In genomic region chr6:6803180-6803978, GRCh38 we compare ENCODE assay signal across 1 cellular context.
A peak's percentile ranks its signal among the peaks of the same experiment; 100 is the strongest.
TF ChIP-seq lines count a peak whose summit lies in the region.

No MANE protein-coding gene starts in this region.

TF ChIP-seq in GM12878, 131 proteins besides CTCF, POLR2A, EP300 and RAD21 (continued from another document and continues in another):
- TF ChIP-seq, protein P1, sequence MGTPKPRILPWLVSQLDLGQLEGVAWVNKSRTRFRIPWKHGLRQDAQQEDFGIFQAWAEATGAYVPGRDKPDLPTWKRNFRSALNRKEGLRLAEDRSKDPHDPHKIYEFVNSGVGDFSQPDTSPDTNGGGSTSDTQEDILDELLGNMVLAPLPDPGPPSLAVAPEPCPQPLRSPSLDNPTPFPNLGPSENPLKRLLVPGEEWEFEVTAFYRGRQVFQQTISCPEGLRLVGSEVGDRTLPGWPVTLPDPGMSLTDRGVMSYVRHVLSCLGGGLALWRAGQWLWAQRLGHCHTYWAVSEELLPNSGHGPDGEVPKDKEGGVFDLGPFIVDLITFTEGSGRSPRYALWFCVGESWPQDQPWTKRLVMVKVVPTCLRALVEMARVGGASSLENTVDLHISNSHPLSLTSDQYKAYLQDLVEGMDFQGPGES (IDR thresholded peaks at IDR 0.05) = no peak
- TF ChIP-seq YBX1 (IDR thresholded peaks at IDR 0.05) = no peak
- TF ChIP-seq TARDBP (IDR thresholded peaks at IDR 0.05; ENCODE audit: borderline replicate concordance) = no peak
- no peak for TF ChIP-seq HCFC1 (IDR thresholded peaks at IDR 0.05; ENCODE audit: low read length)
- TF ChIP-seq RAD51 (IDR thresholded peaks at IDR 0.05) = no peak
- TF ChIP-seq RBBP5 (conservative IDR thresholded peaks at IDR 0.05) = no peak
- no peak for TF ChIP-seq MYB (IDR thresholded peaks at IDR 0.05; ENCODE audit: borderline replicate concordance, low read depth, low read length)
- TF ChIP-seq ZNF274 (IDR thresholded peaks at IDR 0.05; ENCODE audit: insufficient read depth, insufficient read length) = no peak
- no peak for TF ChIP-seq NFIC (IDR thresholded peaks at IDR 0.05; ENCODE audit: low read depth, low read length)
- no peak for TF ChIP-seq BCLAF1 (IDR thresholded peaks at IDR 0.05)
- TF ChIP-seq BHLHE40 (IDR thresholded peaks at IDR 0.05; ENCODE audit: borderline replicate concordance in 1 of 2, low read depth in 2 of 2, low read length in 1 of 2) = peak in 1 of 2 experiments; percentile 18; a peak in 1 of 4 replicates
- TF ChIP-seq STAT1 (conservative IDR thresholded peaks at IDR 0.05) = no peak
- TF ChIP-seq ETV6 (conservative IDR thresholded peaks at IDR 0.05 in 1 of 2, IDR thresholded peaks at IDR 0.05 in 1 of 2; ENCODE audit: borderline replicate concordance in 1 of 2, low read depth in 1 of 2) = no peak
- TF ChIP-seq SMAD5 (IDR thresholded peaks at IDR 0.05; ENCODE audit: low read depth) = no peak
- TF ChIP-seq RB1 (IDR thresholded peaks at IDR 0.05; ENCODE audit: borderline replicate concordance) = no peak
- TF ChIP-seq LARP7 (IDR thresholded peaks at IDR 0.05) = no peak
- TF ChIP-seq NR2F1 (conservative IDR thresholded peaks at IDR 0.05) = no peak
- 0 out of 2 replicates have a peak, but pooled peaks have one; percentile 13 for TF ChIP-seq YY1 (IDR thresholded peaks at IDR 0.05; ENCODE audit: low read depth, low read length)
- no peak for TF ChIP-seq CHD1 (IDR thresholded peaks at IDR 0.05; ENCODE audit: low read depth, low read length)
- TF ChIP-seq MTA3 (IDR thresholded peaks at IDR 0.05; ENCODE audit: borderline replicate concordance, low read length) = no peak
- peak; percentile 65; the same call in 1 of the 2 replicates for TF ChIP-seq DPF2 (IDR thresholded peaks at IDR 0.05)
- TF ChIP-seq NR2C2 (IDR thresholded peaks at IDR 0.05; ENCODE audit: borderline replicate concordance, control insufficient read depth, insufficient read length, low read depth) = no peak
- TF ChIP-seq ZNF622 (IDR thresholded peaks at IDR 0.05) = no peak
- TF ChIP-seq SRF (IDR thresholded peaks at IDR 0.05; ENCODE audit: low read depth in 2 of 2, low read length in 2 of 2) = no peak
- TF ChIP-seq SREBF1 (IDR thresholded peaks at IDR 0.05; ENCODE audit: low read length) = no peak
- TF ChIP-seq, protein P2, sequence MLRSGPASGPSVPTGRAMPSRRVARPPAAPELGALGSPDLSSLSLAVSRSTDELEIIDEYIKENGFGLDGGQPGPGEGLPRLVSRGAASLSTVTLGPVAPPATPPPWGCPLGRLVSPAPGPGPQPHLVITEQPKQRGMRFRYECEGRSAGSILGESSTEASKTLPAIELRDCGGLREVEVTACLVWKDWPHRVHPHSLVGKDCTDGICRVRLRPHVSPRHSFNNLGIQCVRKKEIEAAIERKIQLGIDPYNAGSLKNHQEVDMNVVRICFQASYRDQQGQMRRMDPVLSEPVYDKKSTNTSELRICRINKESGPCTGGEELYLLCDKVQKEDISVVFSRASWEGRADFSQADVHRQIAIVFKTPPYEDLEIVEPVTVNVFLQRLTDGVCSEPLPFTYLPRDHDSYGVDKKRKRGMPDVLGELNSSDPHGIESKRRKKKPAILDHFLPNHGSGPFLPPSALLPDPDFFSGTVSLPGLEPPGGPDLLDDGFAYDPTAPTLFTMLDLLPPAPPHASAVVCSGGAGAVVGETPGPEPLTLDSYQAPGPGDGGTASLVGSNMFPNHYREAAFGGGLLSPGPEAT (IDR thresholded peaks at IDR 0.05; ENCODE audit: low read depth) = no peak
- no peak for TF ChIP-seq PAX5 (IDR thresholded peaks at IDR 0.05; ENCODE audit: borderline replicate concordance, low read depth, low read length)
- no peak for TF ChIP-seq BMI1 (IDR thresholded peaks at IDR 0.05; ENCODE audit: borderline replicate concordance)
- TF ChIP-seq ZBTB33 (IDR thresholded peaks at IDR 0.05) = no peak
- TF ChIP-seq, protein P3, sequence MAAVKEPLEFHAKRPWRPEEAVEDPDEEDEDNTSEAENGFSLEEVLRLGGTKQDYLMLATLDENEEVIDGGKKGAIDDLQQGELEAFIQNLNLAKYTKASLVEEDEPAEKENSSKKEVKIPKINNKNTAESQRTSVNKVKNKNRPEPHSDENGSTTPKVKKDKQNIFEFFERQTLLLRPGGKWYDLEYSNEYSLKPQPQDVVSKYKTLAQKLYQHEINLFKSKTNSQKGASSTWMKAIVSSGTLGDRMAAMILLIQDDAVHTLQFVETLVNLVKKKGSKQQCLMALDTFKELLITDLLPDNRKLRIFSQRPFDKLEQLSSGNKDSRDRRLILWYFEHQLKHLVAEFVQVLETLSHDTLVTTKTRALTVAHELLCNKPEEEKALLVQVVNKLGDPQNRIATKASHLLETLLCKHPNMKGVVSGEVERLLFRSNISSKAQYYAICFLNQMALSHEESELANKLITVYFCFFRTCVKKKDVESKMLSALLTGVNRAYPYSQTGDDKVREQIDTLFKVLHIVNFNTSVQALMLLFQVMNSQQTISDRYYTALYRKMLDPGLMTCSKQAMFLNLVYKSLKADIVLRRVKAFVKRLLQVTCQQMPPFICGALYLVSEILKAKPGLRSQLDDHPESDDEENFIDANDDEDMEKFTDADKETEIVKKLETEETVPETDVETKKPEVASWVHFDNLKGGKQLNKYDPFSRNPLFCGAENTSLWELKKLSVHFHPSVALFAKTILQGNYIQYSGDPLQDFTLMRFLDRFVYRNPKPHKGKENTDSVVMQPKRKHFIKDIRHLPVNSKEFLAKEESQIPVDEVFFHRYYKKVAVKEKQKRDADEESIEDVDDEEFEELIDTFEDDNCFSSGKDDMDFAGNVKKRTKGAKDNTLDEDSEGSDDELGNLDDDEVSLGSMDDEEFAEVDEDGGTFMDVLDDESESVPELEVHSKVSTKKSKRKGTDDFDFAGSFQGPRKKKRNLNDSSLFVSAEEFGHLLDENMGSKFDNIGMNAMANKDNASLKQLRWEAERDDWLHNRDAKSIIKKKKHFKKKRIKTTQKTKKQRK (IDR thresholded peaks at IDR 0.05; ENCODE audit: low read depth, low read length) = no peak
- TF ChIP-seq PML (IDR thresholded peaks at IDR 0.05; ENCODE audit: low read length) = no peak
- peak; percentile 59 for TF ChIP-seq ZNF687 (IDR thresholded peaks at IDR 0.05)
- peak; percentile 44 to 66; a peak in 3 of 4 replicates for TF ChIP-seq IKZF2 (IDR thresholded peaks at IDR 0.05)
- TF ChIP-seq, protein P4, sequence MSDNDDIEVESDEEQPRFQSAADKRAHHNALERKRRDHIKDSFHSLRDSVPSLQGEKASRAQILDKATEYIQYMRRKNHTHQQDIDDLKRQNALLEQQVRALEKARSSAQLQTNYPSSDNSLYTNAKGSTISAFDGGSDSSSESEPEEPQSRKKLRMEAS (IDR thresholded peaks at IDR 0.05; ENCODE audit: low read depth, low read length) = no peak
- no peak for TF ChIP-seq ZBTB4 (CRISPR knock-in tag; IDR thresholded peaks at IDR 0.05)
- TF ChIP-seq BCL11A (IDR thresholded peaks at IDR 0.05; ENCODE audit: low read depth, low read length) = no peak
- TF ChIP-seq FOXK2 (IDR thresholded peaks at IDR 0.05) = no peak
- no peak for TF ChIP-seq POLR2AphosphoS5 (IDR thresholded peaks at IDR 0.05; ENCODE audit: low read length)
- TF ChIP-seq, protein P5, sequence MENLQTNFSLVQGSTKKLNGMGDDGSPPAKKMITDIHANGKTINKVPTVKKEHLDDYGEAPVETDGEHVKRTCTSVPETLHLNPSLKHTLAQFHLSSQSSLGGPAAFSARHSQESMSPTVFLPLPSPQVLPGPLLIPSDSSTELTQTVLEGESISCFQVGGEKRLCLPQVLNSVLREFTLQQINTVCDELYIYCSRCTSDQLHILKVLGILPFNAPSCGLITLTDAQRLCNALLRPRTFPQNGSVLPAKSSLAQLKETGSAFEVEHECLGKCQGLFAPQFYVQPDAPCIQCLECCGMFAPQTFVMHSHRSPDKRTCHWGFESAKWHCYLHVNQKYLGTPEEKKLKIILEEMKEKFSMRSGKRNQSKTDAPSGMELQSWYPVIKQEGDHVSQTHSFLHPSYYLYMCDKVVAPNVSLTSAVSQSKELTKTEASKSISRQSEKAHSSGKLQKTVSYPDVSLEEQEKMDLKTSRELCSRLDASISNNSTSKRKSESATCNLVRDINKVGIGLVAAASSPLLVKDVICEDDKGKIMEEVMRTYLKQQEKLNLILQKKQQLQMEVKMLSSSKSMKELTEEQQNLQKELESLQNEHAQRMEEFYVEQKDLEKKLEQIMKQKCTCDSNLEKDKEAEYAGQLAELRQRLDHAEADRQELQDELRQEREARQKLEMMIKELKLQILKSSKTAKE (IDR thresholded peaks at IDR 0.05; ENCODE audit: low read depth, poor library complexity, severe bottlenecking) = no peak
- no peak for TF ChIP-seq GABPA (IDR thresholded peaks at IDR 0.05; ENCODE audit: low read depth)
- TF ChIP-seq MYC (IDR thresholded peaks at IDR 0.05; ENCODE audit: insufficient read depth, insufficient read length, insufficient replicate concordance, low read length, severe bottlenecking) = no peak
